Comparison of ENCODE assay signal across 8 cellular contexts in genomic region chr13:76887070-76887563, GRCh38. TPM values are rescaled to one million over a fixed set of nuclear protein-coding genes. Genes with fewer than 3 reads are reported as not detected.
DNase-seq lines count a peak whose midpoint lies in the region; TF ChIP-seq lines count a peak whose summit lies in the region.

No MANE protein-coding gene starts in this region.

- peaks cover 11% of the 10 kb centered on the region for H3K27me3 ChIP-seq in CD8-positive, alpha-beta memory T cell (ENCODE audit: insufficient read depth, low read length, poor library complexity, severe bottlenecking)
- H3K27me3 ChIP-seq in SJCRH30 (no peaks in the 10 kb centered on the region), esophagus squamous epithelium (peaks cover 0 to 10% (median 0%) of the 10 kb centered on the region in 4 donors), neural progenitor cell (peaks cover 90% of the 10 kb centered on the region)

- no peak for TF ChIP-seq CTCF in esophagus squamous epithelium (IDR thresholded peaks at IDR 0.05)
- no peak for TF ChIP-seq CTCF in neural progenitor cell (IDR thresholded peaks at IDR 0.05)

- H3K36me3 Mint-ChIP-seq in CD8-positive, alpha-beta memory T cell, result peaks cover 0 to 1% (median 0%) of the 10 kb centered on the region in 3 donors
- H3K36me3 Mint-ChIP-seq in neural progenitor cell, result no peaks in the 10 kb centered on the region

- peak overlapping the region; percentile 73 to 90 (median 78) for H3K4me3 Mint-ChIP-seq in CD8-positive, alpha-beta memory T cell
- peak overlapping the region; percentile 87 for H3K4me3 Mint-ChIP-seq in neural progenitor cell

- no peaks in the 10 kb centered on the region for H3K9me3 ChIP-seq in CD8-positive, alpha-beta memory T cell (ENCODE audit: low read length)
- H3K9me3 ChIP-seq in SJCRH30 (replicated peaks) (no peaks in the 10 kb centered on the region), esophagus squamous epithelium (no peaks in the 10 kb centered on the region), neural progenitor cell (ENCODE audit: low read depth) (no peaks in the 10 kb centered on the region)

- H4K20me1 ChIP-seq in neural progenitor cell (ENCODE audit: low read depth), result peaks cover 4% of the 10 kb centered on the region

- POLR2A ChIA-PET in CD8-positive, alpha-beta memory T cell (lab: Charles Lee), result no interaction called here

- peak overlapping the region in 2 of 8 donors; percentile 10 to 25 for H3K27ac Mint-ChIP-seq in CD8-positive, alpha-beta memory T cell
- H3K27ac Mint-ChIP-seq in neural progenitor cell, result no peak overlapping the region

- peak overlapping the region; percentile 99 for H3K4me2 ChIP-seq in neural progenitor cell

- peak overlapping the region; percentile 41 for H3K4me3 ChIP-seq in CD8-positive, alpha-beta memory T cell (ENCODE audit: low read length)
- H3K4me3 ChIP-seq in SJCRH30 (peak overlapping the region; percentile 75), esophagus squamous epithelium (peak overlapping the region; percentile 58 to 79 (median 72)), neural progenitor cell (peak overlapping the region; percentile 68)

- H2AFZ ChIP-seq in neural progenitor cell (replicated peaks), result peak overlapping the region; percentile 6

- H3F3A ChIP-seq in neural progenitor cell (ENCODE audit: low read depth), result peaks cover 25% of the 10 kb centered on the region

- 24 to 33% methylated on average over 18 to 20 of the region's 20 CpGs for WGBS in esophagus squamous epithelium, 2 donors

- H3K36me3 ChIP-seq in CD8-positive, alpha-beta memory T cell (ENCODE audit: insufficient read depth, low read length), result no peaks in the 10 kb centered on the region
- H3K36me3 ChIP-seq in SJCRH30 (no peaks in the 10 kb centered on the region), esophagus squamous epithelium (no peaks in the 10 kb centered on the region), neural progenitor cell (no peaks in the 10 kb centered on the region)

- TF ChIP-seq POLR2A in esophagus squamous epithelium (IDR thresholded peaks at IDR 0.05), result no peak

- peaks cover 20 to 64% of the 10 kb centered on the region in 2 donors for H3K27me3 Mint-ChIP-seq in CD8-positive, alpha-beta memory T cell
- peaks cover 19% of the 10 kb centered on the region for H3K27me3 Mint-ChIP-seq in neural progenitor cell (ENCODE audit: insufficient read depth, low read depth)

- CTCF ChIA-PET in CD8-positive, alpha-beta memory T cell (lab: Charles Lee), result interaction anchor here (0.8 to 3.8 kb wide), 2 partner anchors 15 to 1191 kb away, joined by 3 to 13 read pairs; no protein-coding TSS in a partner anchor

- intact Hi-C loops in esophagus squamous epithelium (cut with DNase I), result no loop called here

- H3K9me3 Mint-ChIP-seq in CD8-positive, alpha-beta memory T cell, result no peaks in the 10 kb centered on the region
- no peaks in the 10 kb centered on the region for H3K9me3 Mint-ChIP-seq in neural progenitor cell

- no peak for DNase-seq in CD8-positive, alpha-beta memory T cell
- DNase-seq in SJCRH30 (peak; percentile 9 to 27), esophagus squamous epithelium (lab: John Stamatoyannopoulos, UW) (no peak), neural progenitor cell (ENCODE audit: low spot score) (peak; percentile 48), ACHN (no peak), retina (no peak), midbrain (lab: John Stamatoyannopoulos, UW) (no peak)
- DNase-seq in central memory CD4-positive, alpha-beta T cell, result no peak

- H3K4me1 Mint-ChIP-seq in CD8-positive, alpha-beta memory T cell, result peaks cover 11 to 22% (median 16%) of the 10 kb centered on the region in 3 donors
- H3K4me1 Mint-ChIP-seq in neural progenitor cell, result peaks cover 18% of the 10 kb centered on the region

- no peaks in the 10 kb centered on the region for H3K79me2 ChIP-seq in neural progenitor cell (ENCODE audit: low read depth)

- in situ Hi-C loops in ACHN (cut with HindIII; ENCODE audit: low pct_ligation_motif_present, low pct_unique_long_range_greater_than_20kb, low sequenced_read_pairs), result no loop called here

- no peak overlapping the region for H3K27ac ChIP-seq in CD8-positive, alpha-beta memory T cell (ENCODE audit: low read depth, low read length)
- H3K27ac ChIP-seq in SJCRH30 (no peak overlapping the region), esophagus squamous epithelium (peak overlapping the region; percentile 84 to 93 (median 88)), neural progenitor cell (no peak overlapping the region)

- peaks cover 12% of the 10 kb centered on the region for H3K4me1 ChIP-seq in CD8-positive, alpha-beta memory T cell (ENCODE audit: insufficient read depth, low read length)
- no peaks in the 10 kb centered on the region for H3K4me1 ChIP-seq in SJCRH30
- H3K4me1 ChIP-seq in esophagus squamous epithelium, result peaks cover 4 to 46% (median 8%) of the 10 kb centered on the region in 3 donors
- H3K4me1 ChIP-seq in neural progenitor cell, result peaks cover 14% of the 10 kb centered on the region

- H3K9ac ChIP-seq in neural progenitor cell, result no peak overlapping the region

RNA-seq across cellular contexts. Expression of gene KCTD12, which starts 0.9 kb away (rescaled TPM):
- total RNA-seq in CD8-positive, alpha-beta memory T cell, result 1 to 10 TPM; 5.1 to 5.8 TPM
- polyA plus RNA-seq in CD8-positive, alpha-beta memory T cell, result 0.07 TPM
- total RNA-seq in SJCRH30 (2014; rRNA removed; shearing (Covaris generic)), result 3.2 and 3.5 TPM in 2 replicates
- total RNA-seq in esophagus squamous epithelium (10 to 100 TPM in 3 of 4 donors, 1 to 10 TPM in 1; 6.2 to 63.3 (median 23.1) TPM), neural progenitor cell (ENCODE audit: low replicate concordance) (1.9 TPM in 2 replicates)

Comparison
In these comparisons a context has a peak if more than half of its experiments do, and no peak if none do; other contexts are left out.
1. DNase-seq: peak in SJCRH30 (2 of 2) and neural progenitor cell (single experiment); none in CD8-positive, alpha-beta memory T cell (0 of 5), esophagus squamous epithelium (single experiment), ACHN (single experiment), central memory CD4-positive, alpha-beta T cell (single experiment), retina (single experiment) and midbrain (single experiment).
2. H3K27ac ChIP-seq: peak in esophagus squamous epithelium (4 of 4); none in CD8-positive, alpha-beta memory T cell (single experiment), SJCRH30 (single experiment) and neural progenitor cell (single experiment).
3. Peak in every context shown above with its lines, with median percentiles within 50 percentile points of each other: H3K4me3 ChIP-seq.